Comparison of ENCODE assay signal across 19 cellular contexts in genomic region chrX:40792433-40792832, GRCh38. TPM values are rescaled to one million over a fixed set of nuclear protein-coding genes. Genes with fewer than 3 reads are reported as not detected.
DNase-seq lines count a peak whose midpoint lies in the region; ATAC-seq lines count a peak whose summit lies in the region.
"Had no signal": no experiment of that assay in that cellular context is flagged by ENCODE, and none has a peak within 500 bp of the region (broad histone marks: within the 10 kb centered on the region; RNA-seq: fewer than 3 reads in every experiment).

No MANE protein-coding gene starts in this region.

- H3K27me3 Mint-ChIP-seq in stimulated activated naive B cell treated with anti-CD40 and anti-IgM and Interleukin-4, amounts not matched to agents 10 μg/mL and 1 μg/mL and 100 μg/mL, for 72 hours = peaks cover 0 to 41% of the 10 kb centered on the region in 2 donors
- H3K27me3 Mint-ChIP-seq: B cell had no signal

- H3K27ac Mint-ChIP-seq in stimulated activated naive B cell treated with anti-CD40 and anti-IgM and Interleukin-4, amounts not matched to agents 10 μg/mL and 1 μg/mL and 100 μg/mL, for 72 hours = no peak overlapping the region
- H3K27ac Mint-ChIP-seq in activated naive CD4-positive, alpha-beta T cell treated with anti-CD3 and anti-CD28 coated beads, Interleukin-2, amount 50 U/mL, for 72 hours = no peak overlapping the region
- H3K27ac Mint-ChIP-seq: B cell; CD4-positive, alpha-beta memory T cell; CD4-positive, CD25-positive, alpha-beta regulatory T cell had no signal

- peaks cover 0 to 19% of the 10 kb centered on the region in 2 donors for H3K4me1 Mint-ChIP-seq in stimulated activated naive B cell treated with anti-CD40 and anti-IgM and Interleukin-4, amounts not matched to agents 10 μg/mL and 1 μg/mL and 100 μg/mL, for 72 hours

- DNase-seq in CD1c-positive myeloid dendritic cell (ENCODE audit: extremely low spot score) (peak; percentile 2), MV-4-11 (lab: John Stamatoyannopoulos, UW) (peak; percentile 22)
- DNase-seq in stimulated activated naive B cell treated with anti-CD40 and anti-IgM and Interleukin-4, amounts not matched to agents 10 μg/mL and 1 μg/mL and 100 μg/mL, for 72 hours = no peak
- no peak for DNase-seq in activated naive CD4-positive, alpha-beta T cell treated with anti-CD3 and anti-CD28 coated beads, Interleukin-2, amount 50 U/mL, for 72 hours (ENCODE audit: low spot score in 2 of 2)
- DNase-seq: AML-193; CD4-positive, alpha-beta memory T cell; CD4-positive, CD25-positive, alpha-beta regulatory T cell; CD8-positive, alpha-beta memory T cell; COR-L47; DMS 273 treated with DMSO at 0.1 percent for 48 hours; DMS153; DMS53; DMS79; DND-41; EL; GDM1 had no signal

- H3K36me3 Mint-ChIP-seq in stimulated activated naive B cell treated with anti-CD40 and anti-IgM and Interleukin-4, amounts not matched to agents 10 μg/mL and 1 μg/mL and 100 μg/mL, for 72 hours = no peaks in the 10 kb centered on the region
- no peaks in the 10 kb centered on the region for H3K36me3 Mint-ChIP-seq in activated naive CD4-positive, alpha-beta T cell treated with anti-CD3 and anti-CD28 coated beads, Interleukin-2, amount 50 U/mL, for 72 hours
- H3K36me3 Mint-ChIP-seq: CD4-positive, CD25-positive, alpha-beta regulatory T cell; CD8-positive, alpha-beta memory T cell had no signal

- peak; percentile 25 to 61 for ATAC-seq in stimulated activated naive B cell treated with anti-CD40 and anti-IgM and Interleukin-4, amounts not matched to agents 10 μg/mL and 1 μg/mL and 100 μg/mL, for 72 hours (replicated peaks)
- ATAC-seq in GM18519 (IDR thresholded peaks at IDR 0.05; ENCODE audit: low FRiP score, unreplicated experiment) = no peak
- ATAC-seq in activated naive CD4-positive, alpha-beta T cell treated with anti-CD3 and anti-CD28 coated beads, Interleukin-2, amount 50 U/mL, for 72 hours = no peak
- ATAC-seq: A549 had no signal

- H3K9me3 Mint-ChIP-seq in stimulated activated naive B cell treated with anti-CD40 and anti-IgM and Interleukin-4, amounts not matched to agents 10 μg/mL and 1 μg/mL and 100 μg/mL, for 72 hours = peaks cover 5 to 8% of the 10 kb centered on the region in 2 donors
- peaks cover 0 to 4% of the 10 kb centered on the region in 2 donors for H3K9me3 Mint-ChIP-seq in activated naive CD4-positive, alpha-beta T cell treated with anti-CD3 and anti-CD28 coated beads, Interleukin-2, amount 50 U/mL, for 72 hours
- H3K9me3 Mint-ChIP-seq: CD8-positive, alpha-beta memory T cell had no signal

- H3K4me3 Mint-ChIP-seq in stimulated activated naive B cell treated with anti-CD40 and anti-IgM and Interleukin-4, amounts not matched to agents 10 μg/mL and 1 μg/mL and 100 μg/mL, for 72 hours = no peak overlapping the region
- H3K4me3 Mint-ChIP-seq: B cell; CD4-positive, alpha-beta memory T cell; CD8-positive, alpha-beta memory T cell had no signal

RNA-seq across cellular contexts. Expression of gene MED14, which starts 57.1 kb away (rescaled TPM):
- 10 to 100 TPM; 57.0 to 71.3 TPM for total RNA-seq in activated naive CD4-positive, alpha-beta T cell treated with anti-CD3 and anti-CD28 coated beads, Interleukin-2, amount 50 U/mL, for 72 hours

Comparison
In these comparisons a context has a peak if more than half of its experiments do, and no peak if none do; other contexts are left out.
1. DNase-seq: peak in CD1c-positive myeloid dendritic cell (single experiment) and MV-4-11 (single experiment); none in stimulated activated naive B cell treated with anti-CD40 and anti-IgM and Interleukin-4, amounts not matched to agents 10 μg/mL and 1 μg/mL and 100 μg/mL, for 72 hours (single experiment) and activated naive CD4-positive, alpha-beta T cell treated with anti-CD3 and anti-CD28 coated beads, Interleukin-2, amount 50 U/mL, for 72 hours (0 of 2).
2. ATAC-seq: peak in stimulated activated naive B cell treated with anti-CD40 and anti-IgM and Interleukin-4, amounts not matched to agents 10 μg/mL and 1 μg/mL and 100 μg/mL, for 72 hours (2 of 2); none in GM18519 (single experiment) and activated naive CD4-positive, alpha-beta T cell treated with anti-CD3 and anti-CD28 coated beads, Interleukin-2, amount 50 U/mL, for 72 hours (0 of 2).